Comparison of ENCODE assay signal across 37 cellular contexts in the genomic region with DNA sequence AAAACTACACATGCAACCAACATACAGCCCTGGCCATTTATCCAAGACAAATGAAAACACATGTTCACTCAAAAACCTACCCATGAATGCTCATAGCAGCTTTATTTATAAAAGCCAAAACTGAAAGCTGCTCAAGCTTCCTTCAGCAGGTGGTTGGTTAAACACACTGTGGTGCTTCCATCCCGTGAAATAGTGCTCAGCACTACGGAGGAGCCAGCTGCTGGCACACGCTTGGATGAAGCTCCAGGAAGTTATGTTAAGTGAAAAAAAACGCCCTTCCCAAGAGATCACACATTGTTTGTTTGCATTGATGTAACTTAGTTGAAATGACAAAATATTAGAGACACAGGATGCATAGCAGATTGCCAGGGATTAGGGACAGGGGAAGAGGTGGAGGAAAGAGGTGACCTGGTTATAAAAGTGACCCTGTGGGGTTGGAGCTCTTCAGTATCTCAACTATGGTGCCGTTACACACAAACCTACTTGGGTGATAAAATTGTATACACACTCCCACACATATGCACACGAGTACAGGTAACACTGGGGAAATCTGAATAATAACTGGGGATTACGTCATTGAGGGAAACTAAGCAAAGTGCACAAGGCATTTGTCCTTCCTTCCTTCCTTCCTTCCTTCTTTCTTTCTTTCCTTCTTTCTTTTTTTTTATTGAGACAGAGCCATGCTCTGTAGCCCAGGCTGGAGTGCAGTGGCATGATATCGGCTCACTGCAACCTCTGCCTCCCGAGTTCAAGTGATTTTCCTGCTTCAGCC. TPM values are rescaled to one million over a fixed set of nuclear protein-coding genes. Genes with fewer than 3 reads are reported as not detected.
DNase-seq lines count a peak whose midpoint lies in the region; ATAC-seq, FAIRE-seq and TF ChIP-seq lines count a peak whose summit lies in the region.
"Had no signal": no experiment of that assay in that cellular context is flagged by ENCODE, and none has a peak within 500 bp of the region (broad histone marks: within the 10 kb centered on the region; RNA-seq: fewer than 3 reads in every experiment).

No MANE protein-coding gene starts in this region.

- H3K4me1 ChIP-seq in BLaER1 (peaks cover 70% of the 10 kb centered on the region), K562 (replicated peaks in 1 of 2; ENCODE audit: control insufficient read depth in 2 of 2, insufficient read depth in 2 of 2, low read length in 2 of 2) (no peaks in the 10 kb centered on the region)
- H3K4me1 ChIP-seq: gastroesophageal sphincter, prostate gland had no signal

- DNase-seq in COLO668 (lab: John Stamatoyannopoulos, UW; ENCODE audit: unreplicated experiment) (peak; percentile 23), NCI-H1694 treated with DMSO at 0.1 percent for 48 hours (lab: John Stamatoyannopoulos, UW) (peak; percentile 38), K562 (ENCODE audit: extremely low read depth in 1 of 4, low spot score in 3 of 4) (no peak), LoVo (ENCODE audit: low spot score) (no peak), HCEC 1CT (no peak)
- DNase-seq: activated CD4-positive, alpha-beta T cell treated with anti-CD3 and anti-CD28 coated beads, Interleukin-2, amount 50 U/mL, for 4 hours; activated CD8-positive, alpha-beta memory T cell treated with anti-CD3 and anti-CD28 coated beads, Interleukin-2, amount 10 ng/mL, durations not matched to agents 7 days and 5 days; activated T-cell treated with anti-CD3 and anti-CD28 coated beads, Interleukin-2, amount 50 U/mL, for 4 hours; Calu3; effector CD4-positive, alpha-beta T cell; Kasumi-1; left cardiac atrium; NCI-H187 treated with DMSO at 0.1 percent for 48 hours; occipital lobe; stimulated activated CD4-positive, alpha-beta T cell treated with anti-CD3 and anti-CD28 coated beads, Interleukin-15, amount 100 ng/mL, for 24 hours; trophoblast cell had no signal

- H3K27me3 ChIP-seq in BLaER1 (no peaks in the 10 kb centered on the region), K562 (ENCODE audit: control insufficient read depth in 2 of 2, insufficient read depth in 2 of 2, low read length in 2 of 2) (peaks cover 0 to 8% of the 10 kb centered on the region in 2 experiments; a peak in 3 of 5 replicates)
- H3K27me3 ChIP-seq: hepatocyte had no signal

- 0% methylated on average over 9 of the region's 9 CpGs for WGBS in K562 (ENCODE audit: insufficient coverage, low coverage, missing lambda C conversion rate)

- H3K36me3 ChIP-seq in BLaER1 (no peaks in the 10 kb centered on the region), K562 (ENCODE audit: control insufficient read depth, insufficient read depth, low read length) (no peaks in the 10 kb centered on the region)
- H3K36me3 ChIP-seq: cardiac muscle cell, gastroesophageal sphincter, prostate gland had no signal

- H3K9ac ChIP-seq in BLaER1, result peak overlapping the region; percentile 45; the same call in 1 of the 2 replicates
- no peak overlapping the region for H3K9ac ChIP-seq in K562 (ENCODE audit: insufficient read depth in 1 of 2, low read depth in 2 of 2, low read length in 2 of 2)

- no peaks in the 10 kb centered on the region for H3K9me1 ChIP-seq in K562 (ENCODE audit: control insufficient read depth, insufficient read depth, low read length)

- ATAC-seq in K562 (no peak), HG02759 (IDR thresholded peaks at IDR 0.05; ENCODE audit: unreplicated experiment) (no peak)
- ATAC-seq: activated CD4-positive, CD25-positive, alpha-beta regulatory T cell treated with anti-CD3 and anti-CD28 coated beads, Interleukin-2, amount 50 U/mL, for 24 hours; activated CD8-positive, alpha-beta memory T cell treated with anti-CD3 and anti-CD28 coated beads, Interleukin-2, amount 10 ng/mL, durations not matched to agents 7 days and 5 days; activated T-cell treated with anti-CD3 and anti-CD28 coated beads, Interleukin-2, amount 50 U/mL, for 4 hours; gastroesophageal sphincter; GM12878; left cardiac atrium; natural killer cell treated with Interleukin-12 subunit alpha and Interleukin-12 subunit beta and Interleukin-15 and Interleukin-18, amount 100 ng/mL, for 72 hours; Panc1; stimulated activated effector memory CD8-positive, alpha-beta T cell treated with anti-CD3 and anti-CD28 coated beads, Interleukin-12 subunit alpha, Interleukin-12 subunit beta, amount 100 ng/mL, for 72 hours had no signal

- H3K4me2 ChIP-seq in BLaER1 (peak overlapping the region; percentile 82), K562 (ENCODE audit: insufficient read depth, low read length) (no peak overlapping the region)
- H3K4me2 ChIP-seq: hepatocyte had no signal

- no TSS peak for BruUV-seq in K562 (replicated peaks; lab: Mats Ljungman, UMichigan)

- no peaks in the 10 kb centered on the region for H3K79me2 ChIP-seq in K562 (ENCODE audit: control insufficient read depth, insufficient read depth, low read length)
- H3K79me2 ChIP-seq: hepatocyte had no signal

- H3K27ac ChIP-seq in BLaER1 (peak overlapping the region; percentile 84), K562 (ENCODE audit: extremely low read depth, low read depth, low read length) (no peak overlapping the region)
- H3K27ac ChIP-seq: cardiac muscle cell, gastroesophageal sphincter, hepatocyte, prostate gland had no signal

- no peak for TF ChIP-seq POLR2A in K562 (conservative IDR thresholded peaks at IDR 0.05)

- CTCF ChIA-PET in K562 (lab: Yijun Ruan, JAX; ENCODE audit: low intra/inter-chr PET ratio), result no interaction called here

- TF ChIP-seq RAD21 in K562 (CRISPR knock-in tag; conservative IDR thresholded peaks at IDR 0.05 in 1 of 2, IDR thresholded peaks at IDR 0.05 in 1 of 2), result no peak

- intact Hi-C loops in K562 (cut with micrococcal nuclease), result no loop called here

- TF ChIP-seq EP300 in K562 (IDR thresholded peaks at IDR 0.05; ENCODE audit: low read length), result no peak

- no peak for FAIRE-seq in K562 (lab: Jason Lieb, UNC)
- FAIRE-seq: astrocyte, colon, GM12878 had no signal

- H3K9me3 ChIP-seq in BLaER1 (no peaks in the 10 kb centered on the region), K562 (replicated peaks; ENCODE audit: control insufficient read depth, insufficient read depth, low read depth, low read length) (no peaks in the 10 kb centered on the region)
- H3K9me3 ChIP-seq: gastroesophageal sphincter, prostate gland had no signal

- no peak for TF ChIP-seq CTCF in K562 (IDR thresholded peaks at IDR 0.05 in 2 of 3, conservative IDR thresholded peaks at IDR 0.05 in 1 of 3; ENCODE audit: insufficient read depth in 2 of 3, low read depth in 1 of 3, low read length in 3 of 3)

- in situ Hi-C loops in K562 (cut with MboI), result no loop called here

- H3K4me3 ChIP-seq in BLaER1 (peak overlapping the region; percentile 5; the same call in 1 of the 2 replicates), K562 (no peak overlapping the region)
- H3K4me3 ChIP-seq: cardiac muscle cell, gastroesophageal sphincter, GM12878, hepatocyte, prostate gland had no signal

- POLR2A ChIA-PET in K562 (lab: Yijun Ruan, JAX), result interaction anchor here (0.6 kb wide), 1 partner anchor 520 kb away, joined by 3 read pairs; no protein-coding TSS in a partner anchor

- H4K20me1 ChIP-seq in BLaER1 (no peaks in the 10 kb centered on the region), K562 (replicated peaks; ENCODE audit: control insufficient read depth, insufficient read depth, low read length) (no peaks in the 10 kb centered on the region)

- H2AFZ ChIP-seq in K562 (ENCODE audit: low read depth, low read length), result no peak overlapping the region
- H2AFZ ChIP-seq: hepatocyte had no signal

RNA-seq across cellular contexts. Expression of a gene that starts 6.2 kb away (rescaled TPM):
- total RNA-seq in K562 (2011; cell fraction: chromatin; rRNA removed; ENCODE audit: low replicate concordance), result not detected in 2 replicates
- total RNA-seq in K562 (2011; cell fraction: nucleolus; rRNA removed), result not detected in 2 replicates
- total RNA-seq in K562 (2011; cell fraction: nucleoplasm; rRNA removed), result not detected in 2 replicates
- total RNA-seq in K562 (2014; rRNA removed) (not detected in 2 replicates), K562 (2014; rRNA removed; fragmentation: Illumina TruSeq; extraction: Trizol) (not detected in 2 replicates), K562 (2015; rRNA removed; fragmentation: Illumina TruSeq; extraction: Trizol) (not detected in 2 replicates), K562 (2021) (not detected in 2 replicates)
- polyA plus RNA-seq in K562 (2011; rRNA removed) (not detected in 2 replicates), K562 (2014; fragmentation: Illumina TruSeq; extraction: Trizol) (not detected in 2 replicates), K562 (2014; fragmentation: Nextera tagmentation; extraction: Ambion mirVana) (not detected), K562 (2014; rRNA removed) (not detected in 2 replicates)
- not detected in 2 replicates for polyA plus RNA-seq in K562 (2011; cell fraction: cytosol; rRNA removed)
- not detected in 2 replicates for polyA plus RNA-seq in K562 (2011; cell fraction: nucleus; rRNA removed)
- polyA plus RNA-seq in K562 (2012), result not detected in 2 replicates
- polyA minus RNA-seq in K562 (2011; rRNA and poly(A)+ RNA removed), result not detected in 2 replicates
- not detected in 2 replicates for polyA minus RNA-seq in K562 (2011; cell fraction: cytosol; rRNA and poly(A)+ RNA removed)
- not detected in 2 replicates for polyA minus RNA-seq in K562 (2011; cell fraction: nucleus; rRNA and poly(A)+ RNA removed)
- total RNA-seq: activated CD8-positive, alpha-beta memory T cell treated with anti-CD3 and anti-CD28 coated beads, Interleukin-2, amount 10 ng/mL, durations not matched to agents 7 days and 5 days; activated T-cell treated with anti-CD3 and anti-CD28 coated beads, Interleukin-2, amount 50 U/mL, for 4 hours; Calu3; cardiac muscle cell; fibroblast of lung; gastroesophageal sphincter; GM12878; H4; left cardiac atrium; lung microvascular endothelial cell; mononuclear cell; natural killer cell treated with Interleukin-12 subunit alpha and Interleukin-12 subunit beta and Interleukin-15 and Interleukin-18, amount 100 ng/mL, for 72 hours; NCI-H460; occipital lobe; subcutaneous adipose tissue; T-helper 2 cell treated with Interferon-gamma antibody and Interleukin-4, amounts not matched to agents 100 ng/mL and 5 ng/mL, for 36 hours had no signal
- polyA plus RNA-seq: cardiac muscle cell, CD14-positive monocyte, fibroblast of lung, GM12878 had no signal

RNA-seq across cellular contexts. Expression of a gene that starts 21.9 kb away (rescaled TPM):
- not detected in 2 replicates for total RNA-seq in K562 (2011; cell fraction: chromatin; rRNA removed; ENCODE audit: low replicate concordance)
- total RNA-seq in K562 (2011; cell fraction: nucleolus; rRNA removed), result not detected in 2 replicates
- total RNA-seq in K562 (2011; cell fraction: nucleoplasm; rRNA removed), result not detected in 2 replicates
- total RNA-seq in K562 (2014; rRNA removed), result not detected in 2 replicates
- not detected in 2 replicates for total RNA-seq in K562 (2014; rRNA removed; fragmentation: Illumina TruSeq; extraction: Trizol)
- not detected in 2 replicates for total RNA-seq in K562 (2015; rRNA removed; fragmentation: Illumina TruSeq; extraction: Trizol)
- total RNA-seq in K562 (2021), result not detected in 2 replicates
- polyA plus RNA-seq in K562 (2011; rRNA removed), result not detected in 2 replicates
- not detected in 2 replicates for polyA plus RNA-seq in K562 (2011; cell fraction: cytosol; rRNA removed)
- polyA plus RNA-seq in K562 (2011; cell fraction: nucleus; rRNA removed), result not detected in 2 replicates
- not detected in 2 replicates for polyA plus RNA-seq in K562 (2012)
- not detected in 2 replicates for polyA plus RNA-seq in K562 (2014; fragmentation: Illumina TruSeq; extraction: Trizol)
- not detected for polyA plus RNA-seq in K562 (2014; fragmentation: Nextera tagmentation; extraction: Ambion mirVana)
- polyA plus RNA-seq in K562 (2014; rRNA removed), result 0.03 TPM in 1 of 2 replicates, not detected in the other
- not detected in 2 replicates for polyA minus RNA-seq in K562 (2011; rRNA and poly(A)+ RNA removed)
- not detected in 2 replicates for polyA minus RNA-seq in K562 (2011; cell fraction: cytosol; rRNA and poly(A)+ RNA removed)
- polyA minus RNA-seq in K562 (2011; cell fraction: nucleus; rRNA and poly(A)+ RNA removed), result not detected in 2 replicates
- total RNA-seq: activated CD8-positive, alpha-beta memory T cell treated with anti-CD3 and anti-CD28 coated beads, Interleukin-2, amount 10 ng/mL, durations not matched to agents 7 days and 5 days; activated T-cell treated with anti-CD3 and anti-CD28 coated beads, Interleukin-2, amount 50 U/mL, for 4 hours; Calu3; cardiac muscle cell; fibroblast of lung; gastroesophageal sphincter; GM12878; left cardiac atrium; lung microvascular endothelial cell; mononuclear cell; natural killer cell treated with Interleukin-12 subunit alpha and Interleukin-12 subunit beta and Interleukin-15 and Interleukin-18, amount 100 ng/mL, for 72 hours; NCI-H460; occipital lobe; subcutaneous adipose tissue; T-helper 2 cell treated with Interferon-gamma antibody and Interleukin-4, amounts not matched to agents 100 ng/mL and 5 ng/mL, for 36 hours had no signal
- polyA plus RNA-seq: cardiac muscle cell, CD14-positive monocyte, fibroblast of lung had no signal

RNA-seq across cellular contexts. Expression of a gene that starts 55.5 kb away (rescaled TPM):
- total RNA-seq in K562 (2011; cell fraction: chromatin; rRNA removed; ENCODE audit: low replicate concordance), result not detected in 2 replicates
- total RNA-seq in K562 (2011; cell fraction: nucleolus; rRNA removed), result not detected in 2 replicates
- not detected in 2 replicates for total RNA-seq in K562 (2011; cell fraction: nucleoplasm; rRNA removed)
- total RNA-seq in K562 (2014; rRNA removed) (not detected in 2 replicates), K562 (2014; rRNA removed; fragmentation: Illumina TruSeq; extraction: Trizol) (not detected in 2 replicates), K562 (2015; rRNA removed; fragmentation: Illumina TruSeq; extraction: Trizol) (not detected in 2 replicates), K562 (2021) (not detected in 2 replicates)
- polyA plus RNA-seq in K562 (2011; rRNA removed) (not detected in 2 replicates), K562 (2014; fragmentation: Illumina TruSeq; extraction: Trizol) (not detected in 2 replicates), K562 (2014; fragmentation: Nextera tagmentation; extraction: Ambion mirVana) (not detected), K562 (2014; rRNA removed) (not detected in 2 replicates)
- polyA plus RNA-seq in K562 (2011; cell fraction: cytosol; rRNA removed), result 0.03 TPM in 1 of 2 replicates, not detected in the other
- polyA plus RNA-seq in K562 (2011; cell fraction: nucleus; rRNA removed), result not detected in 2 replicates
- not detected in 2 replicates for polyA plus RNA-seq in K562 (2012)
- polyA minus RNA-seq in K562 (2011; rRNA and poly(A)+ RNA removed), result not detected in 2 replicates
- not detected in 2 replicates for polyA minus RNA-seq in K562 (2011; cell fraction: cytosol; rRNA and poly(A)+ RNA removed)
- polyA minus RNA-seq in K562 (2011; cell fraction: nucleus; rRNA and poly(A)+ RNA removed), result not detected in 2 replicates
- total RNA-seq: activated CD8-positive, alpha-beta memory T cell treated with anti-CD3 and anti-CD28 coated beads, Interleukin-2, amount 10 ng/mL, durations not matched to agents 7 days and 5 days; activated T-cell treated with anti-CD3 and anti-CD28 coated beads, Interleukin-2, amount 50 U/mL, for 4 hours; astrocyte; Calu3; cardiac muscle cell; fibroblast of lung; gastroesophageal sphincter; GM12878; H4; left cardiac atrium; lung microvascular endothelial cell; mononuclear cell; natural killer cell treated with Interleukin-12 subunit alpha and Interleukin-12 subunit beta and Interleukin-15 and Interleukin-18, amount 100 ng/mL, for 72 hours; NCI-H460; occipital lobe; prostate gland; subcutaneous adipose tissue; T-helper 2 cell treated with Interferon-gamma antibody and Interleukin-4, amounts not matched to agents 100 ng/mL and 5 ng/mL, for 36 hours had no signal
- polyA plus RNA-seq: cardiac muscle cell, CD14-positive monocyte, fibroblast of lung, GM12878 had no signal

Comparison
In these comparisons a context has a peak if more than half of its experiments do, and no peak if none do; other contexts are left out.
1. DNase-seq: peak in COLO668 (single experiment) and NCI-H1694 treated with DMSO at 0.1 percent for 48 hours (single experiment); none in K562 (0 of 4), LoVo (single experiment) and HCEC 1CT (single experiment).